Comparison of ENCODE assay signal across 28 cellular contexts in the genomic region with DNA sequence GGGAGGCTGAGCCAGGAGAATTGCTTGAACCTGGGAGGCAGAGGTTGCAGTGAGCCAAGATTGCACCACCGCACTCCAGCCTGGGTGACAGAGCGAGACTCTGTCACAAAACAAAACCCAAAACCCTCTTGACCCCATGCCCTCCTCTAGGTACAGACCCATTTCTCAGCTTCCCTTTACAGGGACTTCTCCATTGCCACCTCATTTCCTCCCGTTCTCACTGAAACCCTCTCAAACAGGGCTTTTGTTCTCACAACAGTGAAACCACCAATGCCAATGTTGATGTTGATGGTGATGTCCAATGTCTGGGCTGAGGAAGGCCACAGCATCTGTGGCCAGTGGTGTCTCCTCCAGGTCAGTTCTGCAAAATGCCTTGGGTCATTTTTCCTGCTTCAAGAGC.
DNase-seq lines count a peak whose midpoint lies in the region; ATAC-seq and TF ChIP-seq lines count a peak whose summit lies in the region.
"Had no signal": no experiment of that assay in that cellular context is flagged by ENCODE, and none has a peak within 500 bp of the region (broad histone marks: within the 10 kb centered on the region; RNA-seq: fewer than 3 reads in every experiment).

No MANE protein-coding gene starts in this region.

- H3K9me3 ChIP-seq in lung (ENCODE audit: control insufficient read depth in 2 of 2, insufficient read depth in 1 of 2, low read length in 1 of 2): no peaks in the 10 kb centered on the region
- H3K9me3 ChIP-seq in heart left ventricle: peaks cover 0 to 12% (median 0%) of the 10 kb centered on the region in 12 donors
- H3K9me3 ChIP-seq: breast epithelium, Peyer's patch, SJCRH30 had no signal

- intact Hi-C loops in heart left ventricle (cut with DNase I): loop anchor here in 2 of 10 donors (10.0 kb wide), 2 partner anchors 59 to 61 kb away; no protein-coding TSS in a partner anchor

- H3K27me3 ChIP-seq in lung (ENCODE audit: control insufficient read depth, insufficient read depth): no peaks in the 10 kb centered on the region
- no peaks in the 10 kb centered on the region for H3K27me3 ChIP-seq in heart left ventricle
- H3K27me3 ChIP-seq: breast epithelium, Peyer's patch, SJCRH30 had no signal

- H3K27ac Mint-ChIP-seq in activated T-cell treated with anti-CD3 and anti-CD28 coated beads, Interleukin-2, amount 50 U/mL, for 24 hours: peak overlapping the region; percentile 22
- H3K27ac Mint-ChIP-seq: activated naive CD4-positive, alpha-beta T cell treated with anti-CD3 and anti-CD28 coated beads, Interleukin-2, amount 10 ng/mL, durations not matched to agents 7 days and 5 days; CD8-positive, alpha-beta memory T cell; effector memory CD8-positive, alpha-beta T cell; GM23338; naive thymus-derived CD8-positive, alpha-beta T cell; type B pancreatic cell had no signal

- H3K4me3 Mint-ChIP-seq in activated T-cell treated with anti-CD3 and anti-CD28 coated beads, Interleukin-2, amount 50 U/mL, for 24 hours: no peak overlapping the region
- H3K4me3 Mint-ChIP-seq: activated naive CD4-positive, alpha-beta T cell treated with anti-CD3 and anti-CD28 coated beads, Interleukin-2, amount 10 ng/mL, durations not matched to agents 7 days and 5 days; CD8-positive, alpha-beta memory T cell; effector memory CD8-positive, alpha-beta T cell; GM23338; naive thymus-derived CD8-positive, alpha-beta T cell; type B pancreatic cell had no signal

- H3K36me3 ChIP-seq in lung (ENCODE audit: control insufficient read depth in 2 of 2, insufficient read depth in 2 of 2, low read length in 2 of 2) (no peaks in the 10 kb centered on the region), heart left ventricle (no peaks in the 10 kb centered on the region)
- H3K36me3 ChIP-seq: breast epithelium, Peyer's patch, SJCRH30 had no signal

- peaks cover 20% of the 10 kb centered on the region for H3K4me1 Mint-ChIP-seq in activated T-cell treated with anti-CD3 and anti-CD28 coated beads, Interleukin-2, amount 50 U/mL, for 24 hours (ENCODE audit: low read depth)

- TF ChIP-seq POLR2A in heart left ventricle (IDR thresholded peaks at IDR 0.05): no peak

- peaks cover 20% of the 10 kb centered on the region for H3K27me3 Mint-ChIP-seq in activated T-cell treated with anti-CD3 and anti-CD28 coated beads, Interleukin-2, amount 50 U/mL, for 24 hours
- H3K27me3 Mint-ChIP-seq: type B pancreatic cell had no signal

- H3K4me3 ChIP-seq in lung (no peak overlapping the region), heart left ventricle (no peak overlapping the region)
- H3K4me3 ChIP-seq: breast epithelium, GM23338, Peyer's patch, SJCRH30, smooth muscle cell had no signal

- ATAC-seq in GM18907 (IDR thresholded peaks at IDR 0.05; ENCODE audit: unreplicated experiment) (peak; percentile 63), HG03442 (IDR thresholded peaks at IDR 0.05; ENCODE audit: unreplicated experiment) (peak; percentile 54), lung (ENCODE audit: insufficient read depth, low FRiP score) (no peak), heart left ventricle (no peak)
- ATAC-seq: effector memory CD8-positive, alpha-beta T cell; GM23338; naive thymus-derived CD8-positive, alpha-beta T cell had no signal

- H3K36me3 Mint-ChIP-seq in activated T-cell treated with anti-CD3 and anti-CD28 coated beads, Interleukin-2, amount 50 U/mL, for 24 hours (ENCODE audit: low read depth): no peaks in the 10 kb centered on the region
- H3K36me3 Mint-ChIP-seq: activated naive CD4-positive, alpha-beta T cell treated with anti-CD3 and anti-CD28 coated beads, Interleukin-2, amount 10 ng/mL, durations not matched to agents 7 days and 5 days; CD8-positive, alpha-beta memory T cell; type B pancreatic cell had no signal

- no peak for DNase-seq in activated T-cell treated with anti-CD3 and anti-CD28 coated beads, Interleukin-2, amount 50 U/mL, for 24 hours
- DNase-seq in activated T-cell treated with anti-CD3 and anti-CD28 coated beads for 4 hours (no peak), lung (ENCODE audit: low spot score) (peak; percentile 24), heart left ventricle (no peak), caudate nucleus (lab: John Stamatoyannopoulos, UW) (no peak), hippocampal formation (lab: John Stamatoyannopoulos, UW) (no peak)
- DNase-seq: activated CD4-positive, alpha-beta T cell treated with anti-CD3 and anti-CD28 coated beads for 1 hour; activated naive CD4-positive, alpha-beta T cell treated with anti-CD3 and anti-CD28 coated beads, Interleukin-2, amount 10 ng/mL, durations not matched to agents 7 days and 5 days; amniotic stem cell; CD8-positive, alpha-beta memory T cell; effector memory CD8-positive, alpha-beta T cell; erythroblast; head of caudate nucleus; midbrain; naive thymus-derived CD8-positive, alpha-beta T cell; NCI-H2029; NCI-H526 treated with DMSO at 0.1 percent for 48 hours; Peyer's patch; SJCRH30; stimulated activated CD4-positive, alpha-beta T cell treated with anti-CD3 and anti-CD28 coated beads, Interleukin-1b, Interleukin-23, amount 100 ng/mL, for 48 hours; substantia nigra; T-helper 1 cell had no signal

- no peak for TF ChIP-seq CTCF in lung (IDR thresholded peaks at IDR 0.05; ENCODE audit: control extremely low read depth, extremely low read depth)
- no peak for TF ChIP-seq CTCF in heart left ventricle (IDR thresholded peaks at IDR 0.05)

- H3K4me1 ChIP-seq in lung (ENCODE audit: control insufficient read depth in 2 of 2, insufficient read depth in 2 of 2, low read length in 2 of 2): peaks cover 0 to 6% of the 10 kb centered on the region in 2 donors
- H3K4me1 ChIP-seq in heart left ventricle: peaks cover 0 to 36% (median 11%) of the 10 kb centered on the region in 12 donors

- H3K9me3 Mint-ChIP-seq in activated T-cell treated with anti-CD3 and anti-CD28 coated beads, Interleukin-2, amount 50 U/mL, for 24 hours: peaks cover 3% of the 10 kb centered on the region
- H3K9me3 Mint-ChIP-seq: effector memory CD8-positive, alpha-beta T cell; GM23338; naive thymus-derived CD8-positive, alpha-beta T cell; type B pancreatic cell had no signal

- H3K27ac ChIP-seq in lung (ENCODE audit: low read depth in 1 of 2, low read length in 1 of 2) (no peak overlapping the region), heart left ventricle (no peak overlapping the region), caudate nucleus (ENCODE audit: low read depth, low read length) (no peak overlapping the region)
- H3K27ac ChIP-seq: breast epithelium, Peyer's patch, SJCRH30 had no signal

- 57 to 83% methylated on average over 3 of the region's 3 CpGs for WGBS in lung, 2 donors
- 93 to 100% (median 96%) methylated on average over 2 to 3 of the region's 3 CpGs for WGBS in heart left ventricle, 4 donors

Comparison
In these comparisons a context has a peak if more than half of its experiments do, and no peak if none do; other contexts are left out.
1. ATAC-seq: peak in GM18907 (single experiment) and HG03442 (single experiment); none in lung (single experiment) and heart left ventricle (0 of 4).